36 cellular contexts compared by ENCODE assay signal in the genomic region with DNA sequence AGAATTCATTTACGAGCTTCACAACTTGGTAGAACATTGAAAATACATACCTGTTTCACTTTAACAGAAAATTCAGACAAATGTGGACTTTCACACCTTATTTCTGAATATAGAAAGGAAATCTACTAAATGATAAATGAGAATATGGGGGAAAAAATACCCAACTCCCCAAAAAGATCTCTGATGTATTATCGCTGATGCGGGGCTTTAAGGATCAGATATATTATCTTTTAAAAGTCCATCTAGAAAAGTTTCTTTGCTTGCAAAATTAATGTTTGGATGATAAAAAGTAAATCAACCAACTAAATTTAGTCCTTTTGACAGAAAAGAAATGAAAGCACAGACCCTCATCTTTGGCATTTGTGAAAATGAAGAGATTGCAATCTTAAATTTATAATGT.
"Had no signal": no experiment of that assay in that cellular context is flagged by ENCODE, and none has a peak within 500 bp of the region (broad histone marks: within the 10 kb centered on the region; RNA-seq: fewer than 3 reads in every experiment).

No MANE protein-coding gene starts in this region.

- ATAC-seq: activated CD8-positive, alpha-beta T cell treated with anti-CD3 and anti-CD28 coated beads for 36 hours; activated naive CD4-positive, alpha-beta T cell treated with anti-CD3 and anti-CD28 coated beads, Interleukin-2, amount 50 U/mL, for 72 hours; activated T-cell treated with anti-CD3 and anti-CD28 coated beads, Interleukin-2, amount 50 U/mL, for 4 hours; activated T-cell treated with anti-CD3 and anti-CD28 coated beads, Interleukin-2, amount 50 U/mL, for 72 hours; activated T-helper 17 cell treated with anti-CD3 and anti-CD28 coated beads, Interleukin-2, amount 50 U/mL, for 72 hours; body of pancreas had no signal

- FAIRE-seq: astrocyte, TTC549 had no signal

- H3K4me3 ChIP-seq: adrenal gland, body of pancreas, breast epithelium had no signal

- H3K36me3 Mint-ChIP-seq: activated CD4-positive, alpha-beta memory T cell treated with anti-CD3 and anti-CD28 coated beads for 36 hours; activated naive CD4-positive, alpha-beta T cell treated with anti-CD3 and anti-CD28 coated beads, Interleukin-2, amount 50 U/mL, for 72 hours; activated naive CD8-positive, alpha-beta T cell treated with anti-CD3 and anti-CD28 coated beads for 36 hours had no signal

- H3K4me3 Mint-ChIP-seq: activated B cell treated with CpG ODN at 0.5 μM for 24 hours; activated CD4-positive, alpha-beta memory T cell treated with anti-CD3 and anti-CD28 coated beads for 36 hours; activated CD4-positive, alpha-beta T cell treated with anti-CD3 and anti-CD28 coated beads, Interleukin-2, amount 10 ng/mL, durations not matched to agents 24 days and 14 days; activated CD8-positive, alpha-beta T cell treated with anti-CD3 and anti-CD28 coated beads for 36 hours; activated naive CD4-positive, alpha-beta T cell treated with anti-CD3 and anti-CD28 coated beads for 36 hours; activated naive CD8-positive, alpha-beta T cell treated with anti-CD3 and anti-CD28 coated beads for 36 hours; activated T-cell treated with anti-CD3 and anti-CD28 coated beads, Interleukin-2, amount 50 U/mL, for 4 hours; activated T-cell treated with anti-CD3 and anti-CD28 coated beads, Interleukin-2, amount 50 U/mL, for 72 hours; activated T-helper 1 cell treated with anti-CD3 and anti-CD28 coated beads, Interleukin-12 subunit alpha, Interleukin-12 subunit beta, Interleukin-2, Interleukin-4 antibody, amounts not matched to agents 30 ng/mL and 10 ng/mL and 1 ng/mL, durations not matched to agents 14 hours and 24 hours and 36 hours; activated T-helper 17 cell treated with anti-CD3 and anti-CD28 coated beads, Interleukin-2, amount 50 U/mL, for 72 hours; T-helper 1 cell treated with Interleukin-12 subunit alpha and Interleukin-12 subunit beta and Interleukin-4 antibody, amounts not matched to agents 30 μg/mL and 1 μg/mL, for 36 hours; T-helper 2 cell treated with Interferon-gamma antibody and Interleukin-4, amounts not matched to agents 5 μg/mL and 100 μg/mL, for 36 hours had no signal

- H3K9me3 ChIP-seq: adrenal gland, body of pancreas, breast epithelium had no signal

- H3K27me3 Mint-ChIP-seq: activated B cell treated with CpG ODN at 0.5 μM for 24 hours; activated CD4-positive, alpha-beta memory T cell treated with anti-CD3 and anti-CD28 coated beads for 36 hours; activated CD4-positive, alpha-beta T cell treated with anti-CD3 and anti-CD28 coated beads, Interleukin-2, amount 10 ng/mL, durations not matched to agents 24 days and 14 days; activated CD8-positive, alpha-beta T cell treated with anti-CD3 and anti-CD28 coated beads for 36 hours; activated naive CD8-positive, alpha-beta T cell treated with anti-CD3 and anti-CD28 coated beads for 36 hours; activated T-helper 17 cell treated with anti-CD3 and anti-CD28 coated beads, Interleukin-2, amount 50 U/mL, for 72 hours had no signal

- H3K9me3 Mint-ChIP-seq: activated B cell treated with CpG ODN at 0.5 μM for 24 hours; activated CD4-positive, alpha-beta memory T cell treated with anti-CD3 and anti-CD28 coated beads for 36 hours; activated CD4-positive, alpha-beta T cell treated with anti-CD3 and anti-CD28 coated beads, Interleukin-2, amount 10 ng/mL, durations not matched to agents 24 days and 14 days; activated CD8-positive, alpha-beta T cell treated with anti-CD3 and anti-CD28 coated beads for 36 hours; activated naive CD4-positive, alpha-beta T cell treated with anti-CD3 and anti-CD28 coated beads for 36 hours; activated naive CD8-positive, alpha-beta T cell treated with anti-CD3 and anti-CD28 coated beads for 36 hours; activated T-cell treated with anti-CD3 and anti-CD28 coated beads, Interleukin-2, amount 50 U/mL, for 4 hours; activated T-cell treated with anti-CD3 and anti-CD28 coated beads, Interleukin-2, amount 50 U/mL, for 72 hours; activated T-helper 1 cell treated with anti-CD3 and anti-CD28 coated beads, Interleukin-12 subunit alpha, Interleukin-12 subunit beta, Interleukin-2, Interleukin-4 antibody, amounts not matched to agents 30 ng/mL and 10 ng/mL and 1 ng/mL, durations not matched to agents 14 hours and 24 hours and 36 hours; activated T-helper 17 cell treated with anti-CD3 and anti-CD28 coated beads, Interleukin-2, amount 50 U/mL, for 72 hours; T-helper 1 cell treated with Interleukin-12 subunit alpha and Interleukin-12 subunit beta and Interleukin-4 antibody, amounts not matched to agents 30 μg/mL and 1 μg/mL, for 36 hours; T-helper 2 cell treated with Interferon-gamma antibody and Interleukin-4, amounts not matched to agents 5 μg/mL and 100 μg/mL, for 36 hours had no signal

- H3K27ac ChIP-seq: adrenal gland, body of pancreas, brain microvascular endothelial cell, breast epithelium, VCaP had no signal

- H3K4me1 ChIP-seq: adrenal gland, body of pancreas, breast epithelium had no signal

- H3K27ac Mint-ChIP-seq: activated B cell treated with CpG ODN at 0.5 μM for 24 hours; activated CD4-positive, alpha-beta memory T cell treated with anti-CD3 and anti-CD28 coated beads for 36 hours; activated CD4-positive, alpha-beta T cell treated with anti-CD3 and anti-CD28 coated beads, Interleukin-2, amount 10 ng/mL, durations not matched to agents 24 days and 14 days; activated CD8-positive, alpha-beta T cell treated with anti-CD3 and anti-CD28 coated beads for 36 hours; activated naive CD4-positive, alpha-beta T cell treated with anti-CD3 and anti-CD28 coated beads for 36 hours; activated naive CD4-positive, alpha-beta T cell treated with anti-CD3 and anti-CD28 coated beads, Interleukin-2, amount 50 U/mL, for 72 hours; activated naive CD8-positive, alpha-beta T cell treated with anti-CD3 and anti-CD28 coated beads for 36 hours; activated T-cell treated with anti-CD3 and anti-CD28 coated beads, Interleukin-2, amount 50 U/mL, for 72 hours; activated T-helper 1 cell treated with anti-CD3 and anti-CD28 coated beads, Interleukin-12 subunit alpha, Interleukin-12 subunit beta, Interleukin-2, Interleukin-4 antibody, amounts not matched to agents 30 ng/mL and 10 ng/mL and 1 ng/mL, durations not matched to agents 14 hours and 24 hours and 36 hours; activated T-helper 17 cell treated with anti-CD3 and anti-CD28 coated beads, Interleukin-2, amount 50 U/mL, for 72 hours; T-helper 1 cell treated with Interleukin-12 subunit alpha and Interleukin-12 subunit beta and Interleukin-4 antibody, amounts not matched to agents 30 μg/mL and 1 μg/mL, for 36 hours; T-helper 2 cell treated with Interferon-gamma antibody and Interleukin-4, amounts not matched to agents 5 μg/mL and 100 μg/mL, for 36 hours had no signal

- DNase-seq: activated B cell treated with CpG ODN at 0.5 μM for 24 hours; activated CD4-positive, alpha-beta memory T cell treated with anti-CD3 and anti-CD28 coated beads for 36 hours; activated CD4-positive, alpha-beta T cell treated with anti-CD3 and anti-CD28 coated beads for 4 hours; activated CD4-positive, alpha-beta T cell treated with anti-CD3 and anti-CD28 coated beads, Interleukin-2, amount 10 ng/mL, durations not matched to agents 24 days and 14 days; activated CD4-positive, alpha-beta T cell treated with anti-CD3 and anti-CD28 coated beads, Interleukin-2, amount 50 U/mL, for 1 hour; activated CD4-positive, alpha-beta T cell treated with anti-CD3 and anti-CD28 coated beads, Interleukin-2, amount 50 U/mL, for 4 hours; activated CD4-positive, CD25-positive, alpha-beta regulatory T cell treated with anti-CD3 and anti-CD28 coated beads, Interleukin-2, amount 50 U/mL, for 72 hours; activated CD8-positive, alpha-beta memory T cell treated with anti-CD3 and anti-CD28 coated beads, Interleukin-2, amount 50 U/mL, for 4 hours; activated CD8-positive, alpha-beta T cell treated with anti-CD3 and anti-CD28 coated beads for 36 hours; activated effector memory CD4-positive, alpha-beta T cell treated with anti-CD3 and anti-CD28 coated beads, Interleukin-2, amount 50 U/mL, for 16 hours; activated gamma-delta T cell treated with Interleukin-2 at 50 U/mL for 16 hours; activated naive CD4-positive, alpha-beta T cell; activated naive CD4-positive, alpha-beta T cell treated with anti-CD3 and anti-CD28 coated beads for 36 hours; activated naive CD4-positive, alpha-beta T cell treated with anti-CD3 and anti-CD28 coated beads, Interleukin-2, amount 50 U/mL, for 16 hours; activated naive CD8-positive, alpha-beta T cell treated with anti-CD3 and anti-CD28 coated beads for 36 hours; activated T-cell treated with anti-CD3 and anti-CD28 coated beads for 4 hours; activated T-cell treated with anti-CD3 and anti-CD28 coated beads, Interleukin-2, amount 50 U/mL, for 1 hour; activated T-cell treated with anti-CD3 and anti-CD28 coated beads, Interleukin-2, amount 50 U/mL, for 4 hours; activated T-cell treated with anti-CD3 and anti-CD28 coated beads, Interleukin-2, amount 50 U/mL, for 72 hours; adrenal gland; amniotic stem cell; aorta; body of pancreas; brain microvascular endothelial cell; central memory CD4-positive, alpha-beta T cell; T-helper 2 cell; T-helper 9 cell had no signal

- H3K4me1 Mint-ChIP-seq: activated B cell treated with CpG ODN at 0.5 μM for 24 hours; activated CD4-positive, alpha-beta T cell treated with anti-CD3 and anti-CD28 coated beads, Interleukin-2, amount 10 ng/mL, durations not matched to agents 24 days and 14 days; activated naive CD8-positive, alpha-beta T cell treated with anti-CD3 and anti-CD28 coated beads for 36 hours had no signal

- H3K36me3 ChIP-seq: adrenal gland, brain microvascular endothelial cell, breast epithelium had no signal

- H3K27me3 ChIP-seq: adrenal gland, body of pancreas, brain microvascular endothelial cell, breast epithelium had no signal
